8 cellular contexts compared by ENCODE assay signal in genomic region chr11:111565111-111565720, GRCh38. TPM values are rescaled to one million over a fixed set of nuclear protein-coding genes. Genes with fewer than 3 reads are reported as not detected.
DNase-seq lines count a peak whose midpoint lies in the region; ATAC-seq, FAIRE-seq and TF ChIP-seq lines count a peak whose summit lies in the region.

No MANE protein-coding gene starts in this region.

- no peak overlapping the region for H3K4me2 ChIP-seq in keratinocyte (ENCODE audit: control insufficient read depth, extremely low read depth, insufficient read depth, low read depth, low read length)

- H3K36me3 ChIP-seq in bronchial epithelial cell (ENCODE audit: control insufficient read depth, insufficient read depth, low read length) (no peaks in the 10 kb centered on the region), keratinocyte (ENCODE audit: control insufficient read depth in 2 of 2, extremely low read depth in 1 of 2, insufficient read depth in 2 of 2, low read length in 2 of 2) (no peaks in the 10 kb centered on the region)

- no peaks in the 10 kb centered on the region for H3K9me1 ChIP-seq in keratinocyte (ENCODE audit: control insufficient read depth, extremely low read depth, insufficient read depth, low read length)

- H4K20me1 ChIP-seq in keratinocyte (ENCODE audit: control insufficient read depth, extremely low read depth, insufficient read depth, low read length): no peaks in the 10 kb centered on the region

- no peaks in the 10 kb centered on the region for H3K9me3 Mint-ChIP-seq in WTC11

- no peaks in the 10 kb centered on the region for H3K27me3 Mint-ChIP-seq in WTC11 (ENCODE audit: low read depth)

- no peak overlapping the region for H3K9ac ChIP-seq in keratinocyte (ENCODE audit: control insufficient read depth, extremely low read depth, insufficient read depth, low read length)

- TF ChIP-seq CTCF in WTC11 (IDR thresholded peaks at IDR 0.05) (peak; percentile 83), bronchial epithelial cell (IDR thresholded peaks at IDR 0.05; ENCODE audit: insufficient read depth, low read length, severe bottlenecking) (peak; percentile 74), keratinocyte (optimal IDR thresholded peaks at IDR 0.05 in 1 of 3, IDR thresholded peaks at IDR 0.05 in 1 of 3, conservative IDR thresholded peaks at IDR 0.05 in 1 of 3; ENCODE audit: extremely low read depth in 1 of 3, insufficient read depth in 2 of 3, low read length in 3 of 3) (peak; percentile 70 to 74 (median 74))

- H3K36me3 Mint-ChIP-seq in WTC11: no peaks in the 10 kb centered on the region

- CTCF ChIA-PET in WTC11 (lab: Charles Lee): interaction anchor here (0.6 to 1.1 kb wide), 3 partner anchors 16 to 110 kb away, joined by 3 to 4 read pairs (median 3); no protein-coding TSS in a partner anchor

- no peaks in the 10 kb centered on the region for H3K9me3 ChIP-seq in keratinocyte (ENCODE audit: control insufficient read depth, low read depth, low read length)

- H3K4me3 Mint-ChIP-seq in WTC11: no peak overlapping the region

- no peak overlapping the region for H3K27ac Mint-ChIP-seq in WTC11

- peaks cover 1% of the 10 kb centered on the region for H3K27me3 ChIP-seq in bronchial epithelial cell (ENCODE audit: control insufficient read depth, insufficient read depth, low read length)
- H3K27me3 ChIP-seq in keratinocyte (ENCODE audit: control insufficient read depth, extremely low read depth, insufficient read depth, low read length): no peaks in the 10 kb centered on the region

- no peak for ATAC-seq in WTC11
- ATAC-seq in HG02884 (IDR thresholded peaks at IDR 0.05; ENCODE audit: unreplicated experiment): no peak

- peaks cover 13% of the 10 kb centered on the region for H3K4me1 ChIP-seq in keratinocyte (ENCODE audit: control insufficient read depth, extremely low read depth, insufficient read depth, low read length)

- H2AFZ ChIP-seq in keratinocyte (ENCODE audit: control insufficient read depth, low read length): no peak overlapping the region

- FAIRE-seq in A204.1 (lab: Jason Lieb, UNC): peak; percentile 96
- peak; percentile 80 for FAIRE-seq in GM18507 (lab: Jason Lieb, UNC)
- no peak for FAIRE-seq in bronchial epithelial cell (lab: Jason Lieb, UNC)
- peak; percentile 67 for FAIRE-seq in keratinocyte (lab: Jason Lieb, UNC)

- H3K27ac ChIP-seq in keratinocyte (ENCODE audit: control insufficient read depth, insufficient read depth, low read length): no peak overlapping the region

- no peak overlapping the region for H3K4me3 ChIP-seq in bronchial epithelial cell (ENCODE audit: low read depth, low read length)
- H3K4me3 ChIP-seq in keratinocyte (ENCODE audit: control insufficient read depth in 2 of 3, extremely low read depth in 1 of 3, insufficient read depth in 2 of 3, low read depth in 1 of 3, low read length in 3 of 3): no peak overlapping the region

- peaks cover 30% of the 10 kb centered on the region for H3K4me1 Mint-ChIP-seq in WTC11

- dilution Hi-C loops in keratinocyte (cut with MboI; ENCODE audit: extremely low pct_ligation_motif_present, low sequenced_read_pairs): no loop called here

- POLR2A ChIA-PET in WTC11 (lab: Charles Lee): no interaction called here

- DNase-seq in GM18507 (ENCODE audit: extremely low spot score, insufficient read length, low read depth): peak; percentile 42
- DNase-seq in NCI-H2227 treated with DMSO at 0.1 percent for 48 hours (lab: John Stamatoyannopoulos, UW): peak; percentile 39
- peak; percentile 66 for DNase-seq in WTC11 (ENCODE audit: low spot score)
- DNase-seq in bronchial epithelial cell (ENCODE audit: low read depth): peak; percentile 66
- no peak for DNase-seq in keratinocyte (ENCODE audit: low read depth, low spot score)
- DNase-seq in stimulated activated CD4-positive, alpha-beta T cell treated with anti-CD3 and anti-CD28 coated beads, Interleukin-4, amount 100 ng/mL, for 4 hours: peak; percentile 46 to 48

- no peaks in the 10 kb centered on the region for H3K79me2 ChIP-seq in keratinocyte (ENCODE audit: control insufficient read depth, insufficient read depth, low read length)

TF ChIP-seq in WTC11, 78 proteins besides CTCF, POLR2A, EP300 and RAD21:
- TF ChIP-seq GABPB1 (CRISPR knock-in tag; IDR thresholded peaks at IDR 0.05): peak; percentile 92
- TF ChIP-seq E2F4 (CRISPR knock-in tag; IDR thresholded peaks at IDR 0.05; ENCODE audit: borderline replicate concordance, low read depth): no peak
- TF ChIP-seq NFYB (CRISPR knock-in tag; conservative IDR thresholded peaks at IDR 0.05; ENCODE audit: low read depth): no peak
- TF ChIP-seq PRRX2 (CRISPR knock-in tag; IDR thresholded peaks at IDR 0.05): no peak
- no peak for TF ChIP-seq ZNF425 (CRISPR knock-in tag; conservative IDR thresholded peaks at IDR 0.05)

RNA-seq across cellular contexts. Expression of gene LAYN, which starts 24.7 kb away (rescaled TPM):
- total RNA-seq in WTC11 (2021) (3.0 to 3.7 TPM (median 3.6 TPM) in 3 replicates), bronchial epithelial cell (5.3 and 6.9 TPM in 2 replicates)
- 1.1 to 5.1 TPM (median 3.6 TPM) in 3 replicates for polyA plus RNA-seq in keratinocyte
- polyA plus RNA-seq in keratinocyte (2011; ENCODE audit: low read depth): 3.4 TPM
- 2.1 and 2.4 TPM in 2 replicates for polyA plus RNA-seq in keratinocyte (2011; cell fraction: cytosol; rRNA removed)
- 2.4 and 3.3 TPM in 2 replicates for polyA plus RNA-seq in keratinocyte (2011; cell fraction: nucleus; rRNA removed)
- 1.9 and 3.8 TPM in 2 replicates for polyA plus RNA-seq in keratinocyte (2012; ENCODE audit: low replicate concordance)
- 2.4 to 3.6 TPM in 2 of 3 replicates, not detected in the other for polyA minus RNA-seq in keratinocyte
- 1.7 TPM for polyA minus RNA-seq in keratinocyte (2011; cell fraction: cytosol; rRNA and poly(A)+ RNA removed)
- polyA minus RNA-seq in keratinocyte (2011; cell fraction: nucleus; rRNA and poly(A)+ RNA removed): 1.1 and 3.7 TPM in 2 replicates

RNA-seq across cellular contexts. Expression of gene SIK2, which starts 37.0 kb away (rescaled TPM):
- total RNA-seq in WTC11 (2021): 6.7 to 8.6 TPM (median 7.2 TPM) in 3 replicates
- 2.9 and 3.6 TPM in 2 replicates for total RNA-seq in bronchial epithelial cell
- 10.0 to 12.2 TPM (median 11.9 TPM) in 3 replicates for polyA plus RNA-seq in keratinocyte
- polyA plus RNA-seq in keratinocyte (2011; ENCODE audit: low read depth): 2.3 TPM
- polyA plus RNA-seq in keratinocyte (2011; cell fraction: cytosol; rRNA removed): 6.7 and 10.2 TPM in 2 replicates
- polyA plus RNA-seq in keratinocyte (2011; cell fraction: nucleus; rRNA removed): 18.1 and 19.3 TPM in 2 replicates
- 5.8 and 8.5 TPM in 2 replicates for polyA plus RNA-seq in keratinocyte (2012; ENCODE audit: low replicate concordance)
- polyA minus RNA-seq in keratinocyte: 15.6 to 59.7 TPM (median 20.1 TPM) in 3 replicates
- 7.5 TPM for polyA minus RNA-seq in keratinocyte (2011; cell fraction: cytosol; rRNA and poly(A)+ RNA removed)
- 12.0 and 25.4 TPM in 2 replicates for polyA minus RNA-seq in keratinocyte (2011; cell fraction: nucleus; rRNA and poly(A)+ RNA removed)

RNA-seq across cellular contexts. Expression of gene HOATZ, which starts 50.6 kb away (rescaled TPM):
- total RNA-seq in WTC11 (2021) (not detected in 3 replicates), bronchial epithelial cell (not detected in 2 replicates)
- polyA plus RNA-seq in keratinocyte: 0.11 TPM in 1 of 3 replicates, not detected in the others
- not detected for polyA plus RNA-seq in keratinocyte (2011; ENCODE audit: low read depth)
- polyA plus RNA-seq in keratinocyte (2011; cell fraction: cytosol; rRNA removed): not detected in 2 replicates
- polyA plus RNA-seq in keratinocyte (2011; cell fraction: nucleus; rRNA removed): not detected in 2 replicates
- polyA plus RNA-seq in keratinocyte (2012; ENCODE audit: low replicate concordance): not detected in 2 replicates
- polyA minus RNA-seq in keratinocyte: 0.10 TPM in 1 of 3 replicates, not detected in the others
- polyA minus RNA-seq in keratinocyte (2011; cell fraction: cytosol; rRNA and poly(A)+ RNA removed): not detected
- polyA minus RNA-seq in keratinocyte (2011; cell fraction: nucleus; rRNA and poly(A)+ RNA removed): not detected in 2 replicates

RNA-seq across cellular contexts. Expression of gene BTG4, which starts 53.0 kb away (rescaled TPM):
- total RNA-seq in WTC11 (2021) (0.18 TPM in 1 of 3 replicates, not detected in the others), bronchial epithelial cell (0.26 and 0.51 TPM in 2 replicates)
- 0.07 to 0.13 TPM (median 0.12 TPM) in 3 replicates for polyA plus RNA-seq in keratinocyte
- polyA plus RNA-seq in keratinocyte (2011; ENCODE audit: low read depth): 0.26 TPM
- not detected in 2 replicates for polyA plus RNA-seq in keratinocyte (2011; cell fraction: cytosol; rRNA removed)
- 0.37 and 0.39 TPM in 2 replicates for polyA plus RNA-seq in keratinocyte (2011; cell fraction: nucleus; rRNA removed)
- polyA plus RNA-seq in keratinocyte (2012; ENCODE audit: low replicate concordance): not detected in 2 replicates
- polyA minus RNA-seq in keratinocyte: not detected in 3 replicates
- polyA minus RNA-seq in keratinocyte (2011; cell fraction: cytosol; rRNA and poly(A)+ RNA removed): not detected
- polyA minus RNA-seq in keratinocyte (2011; cell fraction: nucleus; rRNA and poly(A)+ RNA removed): not detected in 2 replicates
